In genomic region chr9:26955222-26955903, GRCh38 we compare ENCODE assay signal across 8 cellular contexts. TPM values are rescaled to one million over a fixed set of nuclear protein-coding genes. Genes with fewer than 3 reads are reported as not detected.
DNase-seq lines count a peak whose midpoint lies in the region; ATAC-seq and TF ChIP-seq lines count a peak whose summit lies in the region.

No MANE protein-coding gene starts in this region.

- H3K36me3 Mint-ChIP-seq in nephron progenitor cell (ENCODE audit: low read depth): peaks cover 13% of the 10 kb centered on the region

- H3K27ac ChIP-seq in HCT116 (ENCODE audit: low read depth, low read length): peak overlapping the region; percentile 52

- peak overlapping the region; percentile 85 for H3K9ac ChIP-seq in HCT116 (ENCODE audit: low read length)

- H3K4me1 Mint-ChIP-seq in nephron progenitor cell: peaks cover 34% of the 10 kb centered on the region

- no peak for TF ChIP-seq RAD21 in HCT116 (IDR thresholded peaks at IDR 0.05; ENCODE audit: low read depth)

- H3K4me3 ChIP-seq in HCT116 (replicated peaks in 1 of 2; ENCODE audit: low read depth in 1 of 2, low read length in 2 of 2) (peak overlapping the region; percentile 78 to 88), epithelial cell of proximal tubule (ENCODE audit: low read depth, low read length) (peak overlapping the region; percentile 77)

- POLR2A ChIA-PET in HCT116 (lab: Charles Lee): interaction anchor here (1.1 to 1.9 kb wide), 3 partner anchors 8 to 63 kb away, joined by 3 to 11 read pairs (median 4); partner anchors contain the start of genes CAAP1 and PLAA

- H3K4me1 ChIP-seq in HCT116 (ENCODE audit: control insufficient read depth in 1 of 2, insufficient read depth in 2 of 2, low read length in 2 of 2): peaks cover 6 to 23% of the 10 kb centered on the region in 2 experiments; a peak in 3 of 4 replicates

- in situ Hi-C loops in Caki2 (cut with HindIII; ENCODE audit: low pct_unique_long_range_greater_than_20kb, low sequenced_read_pairs): no loop called here

- peak overlapping the region; percentile 99 for H3K27ac Mint-ChIP-seq in nephron progenitor cell

- H3K9me3 Mint-ChIP-seq in nephron progenitor cell: no peaks in the 10 kb centered on the region

- H3K9me2 ChIP-seq in HCT116 (ENCODE audit: insufficient read depth): no peaks in the 10 kb centered on the region

- peak overlapping the region; percentile 66 for H2AFZ ChIP-seq in HCT116 (ENCODE audit: low read depth, low read length, poor library complexity, severe bottlenecking)

- intact Hi-C loops in HCT116 (cut with micrococcal nuclease): no loop called here

- CTCF ChIA-PET in HCT116 (lab: Charles Lee): interaction anchor here (0.9 to 1.0 kb wide), 2 partner anchors 8 to 18 kb away, joined by 3 read pairs; partner anchors contain the start of gene PLAA

- TF ChIP-seq POLR2A in HCT116 (IDR thresholded peaks at IDR 0.05; ENCODE audit: borderline replicate concordance, extremely low read depth, insufficient read depth, insufficient read length) (no peak), GM18505 (IDR thresholded peaks at IDR 0.05; ENCODE audit: borderline replicate concordance, extremely low read depth, insufficient read depth, insufficient read length) (no peak)

- H3K27me3 ChIP-seq in HCT116 (ENCODE audit: insufficient read depth, low read length): no peaks in the 10 kb centered on the region

- BruUV-seq in HCT116 (replicated peaks; lab: Mats Ljungman, UMichigan): no TSS peak

- ATAC-seq in HCT116 (no peak), GM21619 (IDR thresholded peaks at IDR 0.05; ENCODE audit: unreplicated experiment) (no peak), GM18505 (IDR thresholded peaks at IDR 0.05; ENCODE audit: unreplicated experiment) (no peak)

- H3K4me2 ChIP-seq in HCT116 (ENCODE audit: low read length): peak overlapping the region; percentile 94

- H3K9me3 ChIP-seq in HCT116 (ENCODE audit: control insufficient read depth in 1 of 2, insufficient read depth in 1 of 2, low read depth in 1 of 2, low read length in 2 of 2): no peaks in the 10 kb centered on the region

- peak overlapping the region; percentile 93 for H3K4me3 Mint-ChIP-seq in nephron progenitor cell

- RAD21 ChIA-PET in HCT116 (lab: Charles Lee; ENCODE audit: low non-redundant PET in 1 of 2, low total read pairs in 2 of 2, uncharacterized antibody in 2 of 2, unreplicated experiment in 2 of 2): no interaction called here

- peak; percentile 37 for DNase-seq in Caki2 (ENCODE audit: low read depth)
- no peak for DNase-seq in HCT116 (ENCODE audit: low read depth, low spot score)
- peak; percentile 0 for DNase-seq in SK-N-DZ (ENCODE audit: low spot score)
- DNase-seq in epithelial cell of proximal tubule (ENCODE audit: low read depth): no peak
- no peak for DNase-seq in nephron progenitor cell
- DNase-seq in DMS79 treated with DMSO at 0.1 percent for 48 hours (lab: John Stamatoyannopoulos, UW): no peak

- no peaks in the 10 kb centered on the region for H4K20me1 ChIP-seq in HCT116 (ENCODE audit: insufficient read depth)

- TF ChIP-seq CTCF in HCT116 (IDR thresholded peaks at IDR 0.05 in 2 of 3, conservative IDR thresholded peaks at IDR 0.05 in 1 of 3; ENCODE audit: borderline replicate concordance in 1 of 3, insufficient read depth in 1 of 3, low read depth in 2 of 3, low read length in 2 of 3) (no peak), epithelial cell of proximal tubule (conservative IDR thresholded peaks at IDR 0.05; ENCODE audit: low read depth, low read length) (no peak), nephron progenitor cell (IDR thresholded peaks at IDR 0.05) (no peak)

- H3K79me2 ChIP-seq in HCT116 (ENCODE audit: insufficient read depth, low read length): peaks cover 11% of the 10 kb centered on the region; the same call in 1 of the 2 replicates

- H3K36me3 ChIP-seq in HCT116 (ENCODE audit: control insufficient read depth in 1 of 2, insufficient read depth in 2 of 2, low read length in 2 of 2): no peaks in the 10 kb centered on the region

- H3K27me3 Mint-ChIP-seq in nephron progenitor cell (ENCODE audit: low read depth, poor library complexity): peaks cover 3% of the 10 kb centered on the region

TF ChIP-seq in HCT116, 20 proteins besides CTCF, POLR2A, EP300 and RAD21 (continues in another document):
- TF ChIP-seq YY1 (IDR thresholded peaks at IDR 0.05; ENCODE audit: extremely low read depth, insufficient replicate concordance, low read depth, low read length) (no peak), CEBPB (IDR thresholded peaks at IDR 0.05; ENCODE audit: low read depth) (no peak), EZH2phosphoT487 (IDR thresholded peaks at IDR 0.05; ENCODE audit: borderline replicate concordance) (no peak), ELF1 (IDR thresholded peaks at IDR 0.05; ENCODE audit: borderline replicate concordance, low read depth) (no peak), EGR1 (IDR thresholded peaks at IDR 0.05; ENCODE audit: low read depth) (no peak), ATF3 (IDR thresholded peaks at IDR 0.05) (no peak), MAX (IDR thresholded peaks at IDR 0.05) (no peak), SRF (IDR thresholded peaks at IDR 0.05; ENCODE audit: low read depth) (no peak), TCF7L2 (IDR thresholded peaks at IDR 0.05; ENCODE audit: borderline replicate concordance, extremely low read depth, insufficient read depth, insufficient read length) (no peak), EZH2 (IDR thresholded peaks at IDR 0.05) (no peak), ZBTB33 (IDR thresholded peaks at IDR 0.05; ENCODE audit: extremely low read depth, insufficient replicate concordance, low read length) (no peak), CBX3 (IDR thresholded peaks at IDR 0.05; ENCODE audit: low read depth) (no peak), POLR2AphosphoS5 (IDR thresholded peaks at IDR 0.05; ENCODE audit: low read depth, low read length) (no peak), FOSL1 (IDR thresholded peaks at IDR 0.05; ENCODE audit: low read depth) (no peak), JUND (IDR thresholded peaks at IDR 0.05) (no peak), ZFX (IDR thresholded peaks at IDR 0.05) (no peak), SP1 (IDR thresholded peaks at IDR 0.05; ENCODE audit: low read depth) (no peak), SIN3A (IDR thresholded peaks at IDR 0.05; ENCODE audit: low read depth) (no peak; the same call in 1 of the 2 replicates), ZNF274 (IDR thresholded peaks at IDR 0.05; ENCODE audit: low read depth, low read length) (no peak)

RNA-seq across cellular contexts. Expression of gene IFT74, which starts 0.8 kb away (rescaled TPM):
- total RNA-seq in Caki2 (2014; rRNA removed; shearing (Covaris generic); ENCODE audit: low replicate concordance): 8.2 and 20.7 TPM in 2 replicates
- total RNA-seq in HCT116 (2021; ENCODE audit: unreplicated experiment) (18.2 TPM), epithelial cell of proximal tubule (7.2 and 17.5 TPM in 2 replicates)
- polyA plus RNA-seq in HCT116 (2012): 7.4 and 11.9 TPM in 2 replicates
- polyA plus RNA-seq in SK-N-DZ (2014; cell fraction: cytosol; rRNA removed): 3.1 and 3.3 TPM in 2 replicates
- 2.4 TPM in 2 replicates for polyA plus RNA-seq in SK-N-DZ (2014; cell fraction: nucleus; rRNA removed)

RNA-seq across cellular contexts. Expression of gene PLAA, which starts 8.3 kb away (rescaled TPM):
- 2.4 and 9.7 TPM in 2 replicates for total RNA-seq in Caki2 (2014; rRNA removed; shearing (Covaris generic); ENCODE audit: low replicate concordance)
- 41.2 TPM for total RNA-seq in HCT116 (2021; ENCODE audit: unreplicated experiment)
- polyA plus RNA-seq in HCT116 (2012): 18.2 and 25.1 TPM in 2 replicates
- polyA plus RNA-seq in SK-N-DZ (2014; cell fraction: cytosol; rRNA removed): 7.6 and 8.1 TPM in 2 replicates
- polyA plus RNA-seq in SK-N-DZ (2014; cell fraction: nucleus; rRNA removed): 3.4 and 7.5 TPM in 2 replicates
- 26.8 and 46.1 TPM in 2 replicates for total RNA-seq in epithelial cell of proximal tubule

RNA-seq across cellular contexts. Expression of gene LRRC19, which starts 50.1 kb away (rescaled TPM):
- not detected in 2 replicates for total RNA-seq in Caki2 (2014; rRNA removed; shearing (Covaris generic); ENCODE audit: low replicate concordance)
- not detected for total RNA-seq in HCT116 (2021; ENCODE audit: unreplicated experiment)
- 0.02 TPM in 1 of 2 replicates, not detected in the other for polyA plus RNA-seq in HCT116 (2012)
- polyA plus RNA-seq in SK-N-DZ (2014; cell fraction: cytosol; rRNA removed): not detected in 2 replicates
- polyA plus RNA-seq in SK-N-DZ (2014; cell fraction: nucleus; rRNA removed): not detected in 2 replicates
- not detected in 2 replicates for total RNA-seq in epithelial cell of proximal tubule

Comparison
In these comparisons a context has a peak if more than half of its experiments do, and no peak if none do; other contexts are left out.
1. DNase-seq: peak in Caki2 (single experiment) and SK-N-DZ (single experiment); none in HCT116 (single experiment), epithelial cell of proximal tubule (single experiment), nephron progenitor cell (single experiment) and DMS79 treated with DMSO at 0.1 percent for 48 hours (single experiment).